In genomic region chr14:63664143-63664460, GRCh38 we compare ENCODE assay signal across 28 cellular contexts.
"Had no signal": no experiment of that assay in that cellular context is flagged by ENCODE, and none has a peak within 500 bp of the region (broad histone marks: within the 10 kb centered on the region; RNA-seq: fewer than 3 reads in every experiment).

No MANE protein-coding gene starts in this region.

- H3K36me3 Mint-ChIP-seq: neural progenitor cell had no signal

- FAIRE-seq: kidney had no signal

- H3K36me3 ChIP-seq: colonic mucosa, gastroesophageal sphincter, heart left ventricle, left lung, neural progenitor cell, suprapubic skin, transverse colon had no signal

- H3K4me1 ChIP-seq: colonic mucosa, foreskin keratinocyte, gastroesophageal sphincter, heart left ventricle, left lung, neural progenitor cell, suprapubic skin, transverse colon had no signal

- H3K4me3 ChIP-seq: colonic mucosa, gastroesophageal sphincter, heart left ventricle, hepatocyte, left lung, mucosa of descending colon, neural progenitor cell, smooth muscle cell, suprapubic skin, transverse colon had no signal

- H3K27me3 Mint-ChIP-seq: dendritic cell treated with granulocyte-macrophage colony-stimulating factor and Interleukin-4, amounts not matched to agents 40 ng/mL and 50 ng/mL, for 4 days; naive B cell; progenitor cell of endocrine pancreas; stimulated activated naive CD8-positive, alpha-beta T cell treated with anti-CD3 and anti-CD28 coated beads, Interleukin-15, amount 100 ng/mL, for 72 hours had no signal

- DNase-seq: colonic mucosa; effector CD8-positive, alpha-beta T cell; endodermal cell; foreskin keratinocyte; heart left ventricle; kidney; left lung; mesenchymal stem cell; mucosa of descending colon; naive B cell; stimulated activated CD4-positive, alpha-beta T cell treated with anti-CD3 and anti-CD28 coated beads, Interleukin-12 subunit alpha, Interleukin-12 subunit beta, amount 100 ng/mL, for 4 hours; stimulated activated CD4-positive, alpha-beta T cell treated with anti-CD3 and anti-CD28 coated beads, Interleukin-1b, Interleukin-23, amount 100 ng/mL, for 48 hours; stimulated activated CD4-positive, alpha-beta T cell treated with anti-CD3 and anti-CD28 coated beads, Interleukin-4, amount 100 ng/mL, for 1 hour; stimulated activated CD8-positive, alpha-beta memory T cell treated with anti-CD3 and anti-CD28 coated beads, Interleukin-4, amount 100 ng/mL, for 48 hours; stimulated activated naive CD4-positive, alpha-beta T cell; stimulated activated naive CD8-positive, alpha-beta T cell treated with anti-CD3 and anti-CD28 coated beads, Interleukin-15, amount 100 ng/mL, for 72 hours; transverse colon had no signal

- H3K27ac ChIP-seq: colonic mucosa, epithelial cell of prostate, foreskin keratinocyte, gastroesophageal sphincter, heart left ventricle, hepatocyte, left lung, neural progenitor cell, parathyroid adenoma, suprapubic skin, transverse colon had no signal

- H3K4me1 Mint-ChIP-seq: endodermal cell; naive B cell; nephron; neural progenitor cell; stimulated activated naive CD8-positive, alpha-beta T cell treated with anti-CD3 and anti-CD28 coated beads, Interleukin-15, amount 100 ng/mL, for 72 hours had no signal

- H3K9me3 Mint-ChIP-seq: dendritic cell treated with granulocyte-macrophage colony-stimulating factor and Interleukin-4, amounts not matched to agents 40 ng/mL and 50 ng/mL, for 4 days; mesothelial cell of epicardium; naive B cell; nephron; neural progenitor cell; stimulated activated naive CD8-positive, alpha-beta T cell treated with anti-CD3 and anti-CD28 coated beads, Interleukin-15, amount 100 ng/mL, for 72 hours had no signal

- H3K9me3 ChIP-seq: colonic mucosa, gastroesophageal sphincter, heart left ventricle, left lung, mucosa of descending colon, suprapubic skin, transverse colon had no signal

- H3K27ac Mint-ChIP-seq: dendritic cell treated with granulocyte-macrophage colony-stimulating factor and Interleukin-4, amounts not matched to agents 40 ng/mL and 50 ng/mL, for 4 days; endodermal cell; naive B cell; nephron; neural progenitor cell; progenitor cell of endocrine pancreas; stimulated activated naive CD8-positive, alpha-beta T cell treated with anti-CD3 and anti-CD28 coated beads, Interleukin-15, amount 100 ng/mL, for 72 hours had no signal

- H3K27me3 ChIP-seq: colonic mucosa, foreskin keratinocyte, gastroesophageal sphincter, heart left ventricle, hepatocyte, left lung, neural progenitor cell, suprapubic skin, transverse colon had no signal

- H3K4me3 Mint-ChIP-seq: dendritic cell treated with granulocyte-macrophage colony-stimulating factor and Interleukin-4, amounts not matched to agents 40 ng/mL and 50 ng/mL, for 4 days; endodermal cell; mesothelial cell of epicardium; naive B cell; nephron; neural progenitor cell; stimulated activated naive CD8-positive, alpha-beta T cell treated with anti-CD3 and anti-CD28 coated beads, Interleukin-15, amount 100 ng/mL, for 72 hours had no signal
